25 cellular contexts compared by ENCODE assay signal in the genomic region with DNA sequence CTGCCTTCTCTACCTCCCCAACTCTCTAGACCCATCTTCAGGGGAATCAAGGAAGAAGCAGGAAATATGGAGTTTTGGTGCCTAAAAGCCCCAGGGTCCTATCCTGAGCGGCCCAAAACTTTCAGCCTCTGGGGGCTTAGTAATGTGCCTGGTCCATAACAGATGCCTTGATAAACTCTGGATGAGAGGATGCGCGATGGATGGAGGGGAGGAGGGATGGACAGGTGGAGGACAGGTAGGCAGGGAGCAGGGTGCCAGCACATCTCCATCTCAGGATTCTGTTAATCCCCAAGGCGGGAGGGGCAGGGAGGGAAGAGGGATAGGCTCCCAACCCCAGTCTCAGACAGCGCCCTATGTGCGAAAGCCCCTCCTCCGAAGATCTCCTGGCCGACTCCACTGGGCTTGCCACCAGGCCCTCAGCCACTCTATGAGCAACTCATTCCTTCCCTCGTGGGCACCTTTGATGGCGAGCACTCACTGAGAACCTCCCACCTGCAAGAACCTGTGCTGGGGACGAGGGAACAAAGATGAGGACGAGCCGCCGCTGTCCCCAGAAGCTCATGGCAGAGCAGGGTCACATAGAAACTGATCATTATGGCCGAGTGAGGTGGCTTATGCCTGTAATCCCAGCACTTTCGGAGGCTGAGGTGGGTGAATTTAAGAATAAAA. TPM values are rescaled to one million over a fixed set of nuclear protein-coding genes. Genes with fewer than 3 reads are reported as not detected.
DNase-seq lines count a peak whose midpoint lies in the region; TF ChIP-seq lines count a peak whose summit lies in the region.
"Had no signal": no experiment of that assay in that cellular context is flagged by ENCODE, and none has a peak within 500 bp of the region (broad histone marks: within the 10 kb centered on the region; RNA-seq: fewer than 3 reads in every experiment).

No MANE protein-coding gene starts in this region.

- TF ChIP-seq POLR2A in Peyer's patch (IDR thresholded peaks at IDR 0.05) (no peak), thyroid gland (IDR thresholded peaks at IDR 0.05) (no peak)

- H3K9me3 ChIP-seq in Peyer's patch: no peaks in the 10 kb centered on the region
- H3K9me3 ChIP-seq in left ventricle myocardium inferior (replicated peaks): no peaks in the 10 kb centered on the region
- no peaks in the 10 kb centered on the region for H3K9me3 ChIP-seq in osteoblast (ENCODE audit: low read depth, low read length)
- no peaks in the 10 kb centered on the region for H3K9me3 ChIP-seq in thyroid gland
- H3K9me3 ChIP-seq: adrenal gland, body of pancreas, testis had no signal

- no peaks in the 10 kb centered on the region for H3K27me3 ChIP-seq in Peyer's patch
- H3K27me3 ChIP-seq in left ventricle myocardium inferior (ENCODE audit: low read depth): no peaks in the 10 kb centered on the region
- H3K27me3 ChIP-seq in osteoblast (ENCODE audit: insufficient read depth, low read length): no peaks in the 10 kb centered on the region
- no peaks in the 10 kb centered on the region for H3K27me3 ChIP-seq in thyroid gland
- H3K27me3 ChIP-seq: adrenal gland, body of pancreas, testis had no signal

- no peaks in the 10 kb centered on the region for H4K20me1 ChIP-seq in osteoblast (ENCODE audit: insufficient read depth, low read length)

- 87 to 89% methylated on average over 12 to 16 of the region's 16 CpGs for WGBS in thyroid gland, 2 donors

- H3K4me3 ChIP-seq in Peyer's patch (no peak overlapping the region), left ventricle myocardium inferior (no peak overlapping the region), osteoblast (ENCODE audit: insufficient read depth, low read length) (no peak overlapping the region), thyroid gland (replicated peaks in 1 of 3) (no peak overlapping the region)
- H3K4me3 ChIP-seq: adrenal gland, body of pancreas, testis had no signal

- intact Hi-C loops in left ventricle myocardium inferior (cut with micrococcal nuclease): no loop called here
- intact Hi-C loops in thyroid gland (cut with DNase I): no loop called here

- DNase-seq in Peyer's patch (peak in 2 of 3 donors; percentile 16 to 28), left ventricle myocardium inferior (peak; percentile 8), osteoblast (ENCODE audit: insufficient read length, low spot score, missing footprints) (peak; percentile 48), thyroid gland (no peak), NCI-H2196 treated with DMSO at 0.1 percent for 48 hours (lab: John Stamatoyannopoulos, UW; ENCODE audit: unreplicated experiment) (no peak), islet precursor cell (no peak), middle frontal gyrus (ENCODE audit: extremely low spot score, low spot score) (no peak)
- DNase-seq: activated CD4-positive, alpha-beta memory T cell treated with anti-CD3 and anti-CD28 coated beads for 36 hours; activated CD4-positive, alpha-beta T cell treated with anti-CD3 and anti-CD28 coated beads for 1 hour; activated CD8-positive, alpha-beta memory T cell treated with anti-CD3 and anti-CD28 coated beads, Interleukin-2, amount 50 U/mL, for 48 hours; activated naive CD4-positive, alpha-beta T cell treated with anti-CD3 and anti-CD28 coated beads for 36 hours; cerebellar nuclear complex; DND-41; GF-D8; hippocampal formation; NCI-H1436 treated with DMSO at 0.1 percent for 48 hours; NCI-H2081 treated with DMSO at 0.1 percent for 48 hours; NCI-H226; NCI-H69; small intestine; stimulated activated naive CD8-positive, alpha-beta T cell treated with anti-CD3 and anti-CD28 coated beads, Interleukin-15, Interleukin-2, amounts not matched to agents 100 U/mL and 50 U/mL, for 24 hours; testis had no signal

- no peaks in the 10 kb centered on the region for H3K79me2 ChIP-seq in osteoblast (ENCODE audit: insufficient read depth, low read length)

- H3K4me1 ChIP-seq in Peyer's patch (peaks cover 0 to 12% (median 0%) of the 10 kb centered on the region in 4 donors), left ventricle myocardium inferior (peaks cover 54% of the 10 kb centered on the region), osteoblast (ENCODE audit: insufficient read depth, low read length) (no peaks in the 10 kb centered on the region), thyroid gland (peaks cover 5 to 23% of the 10 kb centered on the region in 2 donors)
- H3K4me1 ChIP-seq: body of pancreas had no signal

- H3K27ac ChIP-seq in Peyer's patch: no peak overlapping the region
- H3K27ac ChIP-seq in left ventricle myocardium inferior (replicated peaks): peak overlapping the region; percentile 95
- no peak overlapping the region for H3K27ac ChIP-seq in osteoblast (ENCODE audit: low read depth, low read length)
- peak overlapping the region in 2 of 3 donors; percentile 74 to 75 for H3K27ac ChIP-seq in thyroid gland
- H3K27ac ChIP-seq: adrenal gland, body of pancreas had no signal

- H3K36me3 ChIP-seq in Peyer's patch (peaks cover 0 to 28% (median 0%) of the 10 kb centered on the region in 3 donors), left ventricle myocardium inferior (peaks cover 29% of the 10 kb centered on the region), osteoblast (ENCODE audit: insufficient read depth, low read length) (no peaks in the 10 kb centered on the region), thyroid gland (peaks cover 11 to 17% of the 10 kb centered on the region in 2 donors)

- no peak overlapping the region for H3K4me2 ChIP-seq in osteoblast (ENCODE audit: insufficient read depth, low read length)

- H2AFZ ChIP-seq in osteoblast (ENCODE audit: low read length): no peak overlapping the region

- no peak for TF ChIP-seq CTCF in Peyer's patch (IDR thresholded peaks at IDR 0.05)
- TF ChIP-seq CTCF in left ventricle myocardium inferior (IDR thresholded peaks at IDR 0.05; ENCODE audit: borderline replicate concordance): no peak
- TF ChIP-seq CTCF in osteoblast (IDR thresholded peaks at IDR 0.05; ENCODE audit: extremely low read depth, low read depth, low read length): no peak
- TF ChIP-seq CTCF in thyroid gland (IDR thresholded peaks at IDR 0.05): no peak

RNA-seq across cellular contexts. Expression of a gene that starts 23.1 kb away (rescaled TPM):
- total RNA-seq in Peyer's patch: 10 to 100 TPM; 33.1 to 63.0 (median 41.0) TPM
- total RNA-seq in left ventricle myocardium inferior: 16.6 TPM
- 47.4 and 47.8 TPM in 2 replicates for total RNA-seq in osteoblast
- 10 to 100 TPM; 30.8 to 42.7 (median 41.7) TPM for total RNA-seq in thyroid gland

RNA-seq across cellular contexts. Expression of a gene that starts 39.1 kb away (rescaled TPM):
- total RNA-seq in Peyer's patch (1 to 10 TPM in 1 of 4 donors, under 1 TPM in 3; 0.09 to 1.7 (median 0.38) TPM), left ventricle myocardium inferior (0.58 TPM), osteoblast (under 0.01 TPM in 1 of 2 replicates, not detected in the other), thyroid gland (under 1 TPM; under 0.01 to 0.42 (median 0.13) TPM)
- total RNA-seq: activated naive CD4-positive, alpha-beta T cell treated with anti-CD3 and anti-CD28 coated beads for 36 hours; myocyte had no signal

Comparison
In these comparisons a context has a peak if more than half of its experiments do, and no peak if none do; other contexts are left out.
1. DNase-seq: peak in Peyer's patch (2 of 3), left ventricle myocardium inferior (single experiment) and osteoblast (single experiment); none in thyroid gland (0 of 2), NCI-H2196 treated with DMSO at 0.1 percent for 48 hours (single experiment), islet precursor cell (single experiment) and middle frontal gyrus (single experiment).
2. H3K27ac ChIP-seq: peak in left ventricle myocardium inferior (single experiment) and thyroid gland (2 of 3); none in Peyer's patch (0 of 4) and osteoblast (single experiment).